In genomic region chr6:167668754-167669552, GRCh38 we compare ENCODE assay signal across 20 cellular contexts.
"Had no signal": no experiment of that assay in that cellular context is flagged by ENCODE, and none has a peak within 500 bp of the region (broad histone marks: within the 10 kb centered on the region; RNA-seq: fewer than 3 reads in every experiment).

No MANE protein-coding gene starts in this region.

- H3K36me3 ChIP-seq: neutrophil, ovary, thyroid gland had no signal

- H3K27me3 Mint-ChIP-seq: activated CD4-positive, alpha-beta memory T cell treated with anti-CD3 and anti-CD28 coated beads for 36 hours; dendritic cell treated with granulocyte-macrophage colony-stimulating factor and Interleukin-4, amounts not matched to agents 40 ng/mL and 50 ng/mL, for 4 days had no signal

- H3K4me3 ChIP-seq: body of pancreas, ovary, thyroid gland had no signal

- H3K27ac Mint-ChIP-seq: activated CD4-positive, alpha-beta memory T cell treated with anti-CD3 and anti-CD28 coated beads for 36 hours; activated naive CD8-positive, alpha-beta T cell treated with anti-CD3 and anti-CD28 coated beads for 36 hours; dendritic cell treated with granulocyte-macrophage colony-stimulating factor and Interleukin-4, amounts not matched to agents 40 ng/mL and 50 ng/mL, for 4 days; memory B cell; naive thymus-derived CD4-positive, alpha-beta T cell had no signal

- H3K4me3 Mint-ChIP-seq: activated CD4-positive, alpha-beta memory T cell treated with anti-CD3 and anti-CD28 coated beads for 36 hours; activated naive CD8-positive, alpha-beta T cell treated with anti-CD3 and anti-CD28 coated beads for 36 hours; dendritic cell treated with granulocyte-macrophage colony-stimulating factor and Interleukin-4, amounts not matched to agents 40 ng/mL and 50 ng/mL, for 4 days; memory B cell; naive thymus-derived CD4-positive, alpha-beta T cell had no signal

- H3K36me3 Mint-ChIP-seq: activated CD4-positive, alpha-beta memory T cell treated with anti-CD3 and anti-CD28 coated beads for 36 hours; memory B cell had no signal

- H3K27ac ChIP-seq: neutrophil, ovary, thyroid gland had no signal

- H3K9me3 ChIP-seq: body of pancreas, neutrophil, ovary, thyroid gland had no signal

- H3K4me1 ChIP-seq: thyroid gland had no signal

- DNase-seq: activated CD4-positive, alpha-beta memory T cell treated with anti-CD3 and anti-CD28 coated beads for 36 hours; activated CD4-positive, alpha-beta T cell treated with anti-CD3 and anti-CD28 coated beads for 48 hours; activated naive CD4-positive, alpha-beta T cell treated with Interleukin-2 at 50 U/mL for 16 hours; activated naive CD8-positive, alpha-beta T cell treated with anti-CD3 and anti-CD28 coated beads for 36 hours; activated T-cell treated with anti-CD3 and anti-CD28 coated beads, Interleukin-2, amount 50 U/mL, for 48 hours; effector CD8-positive, alpha-beta T cell; erythroblast; naive thymus-derived CD4-positive, alpha-beta T cell; ovary; stimulated activated CD4-positive, alpha-beta T cell treated with anti-CD3 and anti-CD28 coated beads, Interleukin-2, amount 100 ng/mL, for 48 hours; stimulated activated naive CD4-positive, alpha-beta T cell; thyroid gland had no signal

- H3K4me1 Mint-ChIP-seq: activated naive CD8-positive, alpha-beta T cell treated with anti-CD3 and anti-CD28 coated beads for 36 hours; memory B cell had no signal

- H3K27me3 ChIP-seq: body of pancreas, neutrophil, ovary, thyroid gland had no signal

- ATAC-seq: naive thymus-derived CD4-positive, alpha-beta T cell; SK-N-SH treated with all-trans-retinoic acid at 6 μM for 48 hours had no signal

- FAIRE-seq: frontal cortex, small intestine, urothelium cell line had no signal
